In the genomic region with DNA sequence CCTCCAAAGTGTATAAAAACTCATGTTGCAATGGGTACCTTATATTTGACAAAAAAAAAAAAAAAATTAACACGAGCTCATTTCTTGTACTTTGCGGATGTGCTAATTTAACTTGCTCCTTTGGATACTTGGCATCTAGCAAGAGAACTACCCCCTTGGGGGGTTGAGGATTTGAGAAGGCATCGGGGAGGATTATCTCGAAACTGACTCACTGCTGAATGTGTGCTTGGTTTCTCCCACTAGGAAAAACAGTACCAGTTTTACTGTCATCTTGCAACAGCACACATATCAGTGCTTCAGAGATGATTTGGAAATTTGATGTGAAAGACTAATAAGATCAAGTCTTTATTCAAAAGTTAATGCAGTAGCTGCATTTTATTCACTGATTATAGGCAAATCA, we compare ENCODE assay signal across 8 cellular contexts. TPM values are rescaled to one million over a fixed set of nuclear protein-coding genes. Genes with fewer than 3 reads are reported as not detected.
DNase-seq lines count a peak whose midpoint lies in the region; ATAC-seq and TF ChIP-seq lines count a peak whose summit lies in the region.

No MANE protein-coding gene starts in this region.

- H3K27me3 ChIP-seq in dorsolateral prefrontal cortex = no peaks in the 10 kb centered on the region

- H3K27ac Mint-ChIP-seq in Calu3 (ENCODE audit: unreplicated experiment) = peak overlapping the region; percentile 56
- no peak overlapping the region for H3K27ac Mint-ChIP-seq in neural crest cell (ENCODE audit: unreplicated experiment)

- no peaks in the 10 kb centered on the region for H3K9me3 Mint-ChIP-seq in Calu3 (ENCODE audit: low read depth, unreplicated experiment)
- no peaks in the 10 kb centered on the region for H3K9me3 Mint-ChIP-seq in neural crest cell

- ATAC-seq in GM18505 (IDR thresholded peaks at IDR 0.05; ENCODE audit: unreplicated experiment) = no peak

- intact Hi-C loops in Calu3 (cut with micrococcal nuclease; ENCODE audit: unreplicated experiment) = no loop called here
- intact Hi-C loops in dorsolateral prefrontal cortex (cut with DNase I) = loop anchor here (5.0 kb wide), 2 partner anchors 45 to 160 kb away; partner anchors contain the start of gene ACVR2B (in 1 of the 2)

- no peak for DNase-seq in Calu3
- DNase-seq in MV-4-11 (lab: John Stamatoyannopoulos, UW) = peak; percentile 11
- DNase-seq in dorsolateral prefrontal cortex = no peak
- no peak for DNase-seq in neural crest cell (ENCODE audit: low read depth, low spot score)
- no peak for DNase-seq in amniotic stem cell (lab: John Stamatoyannopoulos, UW)
- no peak for DNase-seq in 8988T
- no peak for DNase-seq in AG20443 (ENCODE audit: low spot score)

- TF ChIP-seq POLR2A in GM18505 (IDR thresholded peaks at IDR 0.05; ENCODE audit: borderline replicate concordance, extremely low read depth, insufficient read depth, insufficient read length) = no peak

- H3K4me1 Mint-ChIP-seq in Calu3 (ENCODE audit: low read depth, unreplicated experiment) (no peaks in the 10 kb centered on the region), neural crest cell (peaks cover 13% of the 10 kb centered on the region)

- no peak for TF ChIP-seq CTCF in Calu3 (IDR thresholded peaks at IDR 0.05; ENCODE audit: unreplicated experiment)
- TF ChIP-seq CTCF in dorsolateral prefrontal cortex (IDR thresholded peaks at IDR 0.05 in 54 of 56, conservative IDR thresholded peaks at IDR 0.05 in 2 of 56; ENCODE audit: low read depth in 1 of 56, partially characterized antibody in 56 of 56) = no peak
- TF ChIP-seq CTCF in neural crest cell (conservative IDR thresholded peaks at IDR 0.05) = no peak

- H3K27ac ChIP-seq in dorsolateral prefrontal cortex = peak overlapping the region in 12 of 59 donors; percentile 66 to 93 (median 84)

- H3K36me3 Mint-ChIP-seq in Calu3 (ENCODE audit: insufficient read depth, unreplicated experiment) (peaks cover 17% of the 10 kb centered on the region), neural crest cell (ENCODE audit: low read depth) (no peaks in the 10 kb centered on the region)

- H3K27me3 Mint-ChIP-seq in Calu3 (ENCODE audit: unreplicated experiment) (no peaks in the 10 kb centered on the region), neural crest cell (ENCODE audit: low read depth) (no peaks in the 10 kb centered on the region)

- no TSS peak for BruUV-seq in Calu3 (replicated peaks; lab: Mats Ljungman, UMichigan)

- peak overlapping the region in 58 of 59 donors; percentile 59 to 96 (median 84) for H3K4me3 ChIP-seq in dorsolateral prefrontal cortex

- H3K4me3 Mint-ChIP-seq in Calu3 (ENCODE audit: low read depth, unreplicated experiment) (peak overlapping the region; percentile 93), neural crest cell (peak overlapping the region; percentile 96)

- CTCF ChIA-PET in Calu3 (lab: Charles Lee) = interaction anchor here (0.8 to 1.5 kb wide), 2 partner anchors 24 to 158 kb away, joined by 3 to 10 read pairs; no protein-coding TSS in a partner anchor

RNA-seq across cellular contexts. Expression of gene EXOG, which starts 0.9 kb away (rescaled TPM):
- total RNA-seq in Calu3 (2022) (11.2 and 13.2 TPM in 2 replicates), dorsolateral prefrontal cortex (10 to 100 TPM; 19.0 to 38.1 (median 27.2) TPM), neural crest cell (26.2 and 26.5 TPM in 2 replicates)

RNA-seq across cellular contexts. Expression of gene ACVR2B, which starts 43.3 kb away (rescaled TPM):
- 5.2 and 6.2 TPM in 2 replicates for total RNA-seq in Calu3 (2022)
- total RNA-seq in dorsolateral prefrontal cortex = 10 to 100 TPM; 10.4 to 24.2 (median 15.9) TPM
- total RNA-seq in neural crest cell = 77.1 and 79.1 TPM in 2 replicates
